ENCODE assay signal across 25 cellular contexts in genomic region chr5:155732587-155733376, GRCh38.
"Had no signal": no experiment of that assay in that cellular context is flagged by ENCODE, and none has a peak within 500 bp of the region (broad histone marks: within the 10 kb centered on the region; RNA-seq: fewer than 3 reads in every experiment).

No MANE protein-coding gene starts in this region.

- ATAC-seq: effector memory CD8-positive, alpha-beta T cell; left colon; natural killer cell; pancreas; stimulated activated naive CD8-positive, alpha-beta T cell treated with anti-CD3 and anti-CD28 coated beads, Interleukin-15, amount 100 ng/mL, for 72 hours; upper lobe of right lung had no signal

- FAIRE-seq: endometrium, kidney, pancreas, small intestine had no signal

- H3K9me3 ChIP-seq: esophagus squamous epithelium, neutrophil, pancreas, sigmoid colon, suprapubic skin, transverse colon, upper lobe of right lung, uterus had no signal

- DNase-seq: cerebellar nuclear complex; cortex of kidney; effector memory CD8-positive, alpha-beta T cell; erythroblast; esophagus squamous epithelium; foreskin melanocyte; kidney; left colon; natural killer cell; pancreas; sigmoid colon; small intestine; stimulated activated CD4-positive, alpha-beta T cell treated with anti-CD3 and anti-CD28 coated beads, Interleukin-15, amount 100 ng/mL, for 24 hours; stimulated activated CD4-positive, alpha-beta T cell treated with anti-CD3 and anti-CD28 coated beads, Interleukin-2, amount 100 ng/mL, for 48 hours; stimulated activated CD8-positive, alpha-beta memory T cell treated with anti-CD3 and anti-CD28 coated beads, Interleukin-4, amount 100 ng/mL, for 48 hours; stimulated activated naive CD4-positive, alpha-beta T cell; stimulated activated naive CD8-positive, alpha-beta T cell treated with anti-CD3 and anti-CD28 coated beads, Interleukin-15, amount 100 ng/mL, for 72 hours; transverse colon; upper lobe of right lung; uterus had no signal

- H3K27ac ChIP-seq: esophagus squamous epithelium, hepatocyte, neutrophil, pancreas, sigmoid colon, suprapubic skin, transverse colon, upper lobe of right lung, uterus had no signal

- H3K36me3 ChIP-seq: esophagus squamous epithelium, neutrophil, pancreas, sigmoid colon, suprapubic skin, transverse colon, upper lobe of right lung, uterus had no signal

- H3K4me1 ChIP-seq: pancreas, upper lobe of right lung had no signal

- H2AFZ ChIP-seq: hepatocyte had no signal

- H3K79me2 ChIP-seq: hepatocyte had no signal

- H3K4me2 ChIP-seq: hepatocyte had no signal

- H3K4me3 ChIP-seq: esophagus squamous epithelium, hepatocyte, lung, pancreas, sigmoid colon, suprapubic skin, transverse colon, upper lobe of right lung, uterus had no signal
